ENCODE assay signal across 8 cellular contexts in genomic region chr2:23566236-23567142, GRCh38.
DNase-seq lines count a peak whose midpoint lies in the region; ATAC-seq, FAIRE-seq and TF ChIP-seq lines count a peak whose summit lies in the region.

No MANE protein-coding gene starts in this region.

- H3K4me3 ChIP-seq in A673 (ENCODE audit: low read depth, low read length, poor library complexity, severe bottlenecking) (no peak overlapping the region), small intestine (ENCODE audit: low read depth in 1 of 2, low read length in 2 of 2) (no peak overlapping the region)

- peak; percentile 67 for TF ChIP-seq CTCF in A673 (conservative IDR thresholded peaks at IDR 0.05; ENCODE audit: low read depth, low read length)

- H3K36me3 ChIP-seq in A673 (ENCODE audit: insufficient read depth, low read length, poor library complexity, severe bottlenecking): no peaks in the 10 kb centered on the region
- no peaks in the 10 kb centered on the region for H3K36me3 ChIP-seq in small intestine (ENCODE audit: control insufficient read depth in 2 of 2, insufficient read depth in 2 of 2, low read length in 2 of 2)

- no TSS peak for BruUV-seq in A673 (replicated peaks; lab: Mats Ljungman, UMichigan)

- intact Hi-C loops in A673 (cut with micrococcal nuclease; ENCODE audit: unreplicated experiment): loop anchor here (5.0 kb wide), 1 partner anchor 164 kb away; no protein-coding TSS in a partner anchor

- H3K9me3 ChIP-seq in A673 (ENCODE audit: low read depth, low read length, poor library complexity, severe bottlenecking) (no peaks in the 10 kb centered on the region), small intestine (ENCODE audit: control insufficient read depth, low read depth) (no peaks in the 10 kb centered on the region)

- H3K4me1 ChIP-seq in A673 (ENCODE audit: insufficient read depth, low read length, poor library complexity, severe bottlenecking) (peaks cover 3% of the 10 kb centered on the region), small intestine (ENCODE audit: control insufficient read depth in 2 of 2, insufficient read depth in 1 of 2, low read depth in 1 of 2, low read length in 1 of 2) (no peaks in the 10 kb centered on the region)

- no peak for FAIRE-seq in small intestine (lab: Jason Lieb, UNC)

- peak; percentile 50 for DNase-seq in A673 (ENCODE audit: low spot score)
- peak; percentile 57 for DNase-seq in fibroblast of gingiva (ENCODE audit: low read depth)
- DNase-seq in small intestine: peak; percentile 9

- H3K27ac ChIP-seq in A673 (ENCODE audit: low read depth, low read length, poor library complexity, severe bottlenecking) (no peak overlapping the region), small intestine (ENCODE audit: low read depth in 1 of 2, low read length in 1 of 2) (no peak overlapping the region)

- CTCF ChIA-PET in A673 (lab: Charles Lee): interaction anchor here (1.8 kb wide), 1 partner anchor 162 kb away, joined by 7 read pairs; no protein-coding TSS in a partner anchor

- no peaks in the 10 kb centered on the region for H3K27me3 ChIP-seq in A673 (replicated peaks; ENCODE audit: insufficient read depth, low read depth, low read length, poor library complexity)
- no peaks in the 10 kb centered on the region for H3K27me3 ChIP-seq in small intestine (ENCODE audit: control insufficient read depth in 2 of 2, insufficient read depth in 2 of 2, low read length in 2 of 2)

- POLR2A ChIA-PET in A673 (lab: Charles Lee; ENCODE audit: low non-redundant PET): no interaction called here

- no peak for TF ChIP-seq POLR2A in GM18505 (IDR thresholded peaks at IDR 0.05; ENCODE audit: borderline replicate concordance, extremely low read depth, insufficient read depth, insufficient read length)

- ATAC-seq in GM18505 (IDR thresholded peaks at IDR 0.05; ENCODE audit: unreplicated experiment) (peak; percentile 45), SK-N-SH treated with all-trans-retinoic acid at 6 μM for 48 hours (peak; percentile 69), HG03520 (IDR thresholded peaks at IDR 0.05; ENCODE audit: unreplicated experiment) (no peak), HG03025 (IDR thresholded peaks at IDR 0.05; ENCODE audit: low FRiP score, unreplicated experiment) (no peak), HG02852 (IDR thresholded peaks at IDR 0.05; ENCODE audit: unreplicated experiment) (no peak)

- 82 to 84% (median 83%) methylated on average over 7 of the region's 7 CpGs for WGBS in small intestine, 3 donors

TF ChIP-seq in SK-N-SH treated with all-trans-retinoic acid at 6 μM for 48 hours, 23 proteins besides CTCF, POLR2A, EP300 and RAD21:
- TF ChIP-seq RARB (CRISPR knock-in tag; IDR thresholded peaks at IDR 0.05) (no peak), GLIS3 (CRISPR knock-in tag; IDR thresholded peaks at IDR 0.05) (no peak), PATZ1 (CRISPR knock-in tag; IDR thresholded peaks at IDR 0.05; ENCODE audit: borderline replicate concordance) (no peak)

Comparison
In these comparisons a context has a peak if more than half of its experiments do, and no peak if none do; other contexts are left out.
1. ATAC-seq: peak in GM18505 (single experiment) and SK-N-SH treated with all-trans-retinoic acid at 6 μM for 48 hours (single experiment); none in HG03520 (single experiment), HG03025 (single experiment) and HG02852 (single experiment).
2. Peak in every context shown above with its lines, with median percentiles within 50 percentile points of each other: DNase-seq.